8 cellular contexts compared by ENCODE assay signal in genomic region chr4:109729563-109730293, GRCh38. TPM values are rescaled to one million over a fixed set of nuclear protein-coding genes. Genes with fewer than 3 reads are reported as not detected.
A peak's percentile ranks its signal among the peaks of the same experiment; 100 is the strongest.
DNase-seq lines count a peak whose midpoint lies in the region; ATAC-seq and TF ChIP-seq lines count a peak whose summit lies in the region.

Gene PLA2G12A, minus strand, starts transcription at chr4:109730070. Its CDS starts 261 bp downstream, at chr4:109729809.

- DNase-seq in COLO829 (ENCODE audit: low spot score) (peak; percentile 76), HL-60 (ENCODE audit: low read depth in 1 of 2, low spot score in 1 of 2) (peak; percentile 41 to 51), NOMO-1 treated with dmso at 0.1 percent for 144 hours (lab: John Stamatoyannopoulos, UW; ENCODE audit: unreplicated experiment) (peak; percentile 37), activated T-cell treated with anti-CD3 and anti-CD28 coated beads for 1 hour (ENCODE audit: low read depth) (peak; percentile 69), epithelial cell of proximal tubule (ENCODE audit: low read depth) (no peak)
- peak; percentile 77 for DNase-seq in stimulated activated CD8-positive, alpha-beta memory T cell treated with anti-CD3 and anti-CD28 coated beads, Interleukin-4, amount 100 ng/mL, for 48 hours

- no peaks in the 10 kb centered on the region for H3K9me3 ChIP-seq in mucosa of rectum (ENCODE audit: control insufficient read depth in 2 of 2, low read length in 2 of 2)

- no peaks in the 10 kb centered on the region for H3K36me3 ChIP-seq in mucosa of rectum (ENCODE audit: control insufficient read depth in 2 of 2, insufficient read depth in 2 of 2, low read length in 2 of 2)

- H3K27me3 ChIP-seq in HL-60 (ENCODE audit: insufficient read depth, poor library complexity, severe bottlenecking) (no peaks in the 10 kb centered on the region), mucosa of rectum (ENCODE audit: control insufficient read depth in 2 of 2, insufficient read depth in 2 of 2, low read length in 2 of 2) (no peaks in the 10 kb centered on the region)

- H3K4me1 ChIP-seq in mucosa of rectum (ENCODE audit: control insufficient read depth in 2 of 2, insufficient read depth in 2 of 2, low read length in 2 of 2), result peaks cover 0 to 2% of the 10 kb centered on the region in 2 donors

- peak within 1 kb of the TSS; percentile 91 to 96 for H3K9ac ChIP-seq in mucosa of rectum (ENCODE audit: low read depth in 1 of 2, low read length in 2 of 2)

- no peak for TF ChIP-seq CTCF in HL-60 (IDR thresholded peaks at IDR 0.05; ENCODE audit: insufficient read depth, low read length)
- TF ChIP-seq CTCF in epithelial cell of proximal tubule (conservative IDR thresholded peaks at IDR 0.05; ENCODE audit: low read depth, low read length), result no peak

- peak within 1 kb of the TSS; percentile 96 for H3K4me3 ChIP-seq in HL-60 (replicated peaks; ENCODE audit: insufficient read depth, low read length)
- H3K4me3 ChIP-seq in epithelial cell of proximal tubule (ENCODE audit: low read depth, low read length), result peak within 1 kb of the TSS; percentile 64
- peak within 1 kb of the TSS; percentile 92 to 96 for H3K4me3 ChIP-seq in mucosa of rectum (ENCODE audit: low read length in 2 of 2)

- H3K27ac ChIP-seq in HL-60 (replicated peaks), result peak within 1 kb of the TSS; percentile 66
- peak within 1 kb of the TSS; percentile 89 to 90 for H3K27ac ChIP-seq in mucosa of rectum (ENCODE audit: low read depth in 2 of 2, low read length in 2 of 2)

- ATAC-seq in GM19467 (IDR thresholded peaks at IDR 0.05; ENCODE audit: unreplicated experiment), result peak; percentile 77

RNA-seq across cellular contexts. Expression of gene PLA2G12A, which starts in this region (rescaled TPM):
- 20.3 and 58.3 TPM in 2 replicates for total RNA-seq in epithelial cell of proximal tubule
